22 cellular contexts compared by ENCODE assay signal in genomic region chr1:240484804-240485441, GRCh38.
"Had no signal": no experiment of that assay in that cellular context is flagged by ENCODE, and none has a peak within 500 bp of the region (broad histone marks: within the 10 kb centered on the region; RNA-seq: fewer than 3 reads in every experiment).

No MANE protein-coding gene starts in this region.

- H3K9ac ChIP-seq: neural progenitor cell had no signal

- ATAC-seq: gastroesophageal sphincter; left ventricle myocardium superior; natural killer cell treated with Interleukin-12 subunit alpha and Interleukin-12 subunit beta and Interleukin-15 and Interleukin-18, amount 100 ng/mL, for 72 hours; right cardiac atrium; stimulated activated effector memory CD8-positive, alpha-beta T cell treated with anti-CD3 and anti-CD28 coated beads, Interleukin-12 subunit alpha, Interleukin-12 subunit beta, amount 100 ng/mL, for 72 hours; stimulated activated naive CD8-positive, alpha-beta T cell treated with anti-CD3 and anti-CD28 coated beads, Interleukin-15, Interleukin-2, amounts not matched to agents 100 U/mL and 50 U/mL, for 24 hours; upper lobe of right lung had no signal

- H3K27ac ChIP-seq: esophagus squamous epithelium, gastroesophageal sphincter, neural progenitor cell, ovary, tibial artery, upper lobe of right lung, vagina had no signal

- H3K27me3 ChIP-seq: esophagus squamous epithelium, gastroesophageal sphincter, neural progenitor cell, ovary, tibial artery, upper lobe of right lung, vagina had no signal

- H3K4me1 ChIP-seq: esophagus squamous epithelium, gastroesophageal sphincter, neural progenitor cell, tibial artery, upper lobe of right lung, vagina had no signal

- H3K9me3 ChIP-seq: esophagus squamous epithelium, gastroesophageal sphincter, ovary, tibial artery, upper lobe of right lung, vagina had no signal

- H3K4me2 ChIP-seq: neural progenitor cell, smooth muscle cell had no signal

- H3K36me3 ChIP-seq: esophagus squamous epithelium, gastroesophageal sphincter, neural progenitor cell, ovary, tibial artery, upper lobe of right lung, vagina had no signal

- H2AFZ ChIP-seq: neural progenitor cell had no signal

- DNase-seq: dermis blood vessel endothelial cell; esophagus squamous epithelium; foreskin fibroblast; glutamatergic neuron; left ventricle myocardium superior; mesenchymal stem cell; midbrain; nucleus accumbens; ovary; right cardiac atrium; stimulated activated CD4-positive, alpha-beta T cell treated with anti-CD3 and anti-CD28 coated beads, Interleukin-4, amount 100 ng/mL, for 1 hour; stimulated activated CD8-positive, alpha-beta memory T cell treated with anti-CD3 and anti-CD28 coated beads, Interleukin-4, amount 100 ng/mL, for 48 hours; stimulated activated naive CD8-positive, alpha-beta T cell treated with anti-CD3 and anti-CD28 coated beads, Interleukin-15, Interleukin-2, amounts not matched to agents 100 U/mL and 50 U/mL, for 24 hours; tibial artery; upper lobe of right lung had no signal

- H3K4me3 ChIP-seq: esophagus squamous epithelium, gastroesophageal sphincter, lung, neural progenitor cell, ovary, smooth muscle cell, tibial artery, upper lobe of right lung, vagina had no signal
